Comparison of ENCODE assay signal across 15 cellular contexts in the genomic region with DNA sequence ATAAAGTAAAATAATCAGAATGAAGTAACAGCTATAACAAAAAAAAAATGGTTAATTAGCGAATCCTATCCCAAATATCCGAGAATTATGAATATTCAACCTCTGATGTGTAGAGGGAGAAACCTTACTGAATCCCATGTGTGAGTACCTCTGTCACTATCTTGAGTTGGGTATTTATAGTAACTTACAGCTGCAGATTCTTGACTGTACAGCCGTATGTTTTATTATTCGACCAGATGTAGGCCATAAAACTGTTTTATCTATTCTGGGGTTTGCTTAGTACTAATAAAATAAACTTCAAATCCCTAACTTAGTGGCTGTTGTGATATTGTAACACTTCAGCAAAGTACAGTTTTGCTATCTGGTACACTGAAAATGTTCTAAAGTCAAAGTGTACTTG.
"Had no signal": no experiment of that assay in that cellular context is flagged by ENCODE, and none has a peak within 500 bp of the region (broad histone marks: within the 10 kb centered on the region; RNA-seq: fewer than 3 reads in every experiment).

No MANE protein-coding gene starts in this region.

- H3K9me3 ChIP-seq: esophagus squamous epithelium, heart left ventricle, ovary, testis, tibial nerve, upper lobe of right lung, vagina had no signal

- H3K4me3 ChIP-seq: esophagus squamous epithelium, heart left ventricle, ovary, testis, tibial nerve, upper lobe of right lung, vagina had no signal

- ATAC-seq: heart left ventricle; natural killer cell; right cardiac atrium; stimulated activated naive B cell treated with anti-CD40 and anti-IgM and Interleukin-4, amounts not matched to agents 10 μg/mL and 1 μg/mL and 100 μg/mL, for 72 hours; stimulated activated naive CD8-positive, alpha-beta T cell treated with anti-CD3 and anti-CD28 coated beads, Interleukin-15, amount 100 ng/mL, for 72 hours; upper lobe of right lung had no signal

- H3K27me3 ChIP-seq: ovary, testis, tibial nerve, upper lobe of right lung, vagina had no signal

- FAIRE-seq: frontal cortex had no signal

- DNase-seq: effector memory CD4-positive, alpha-beta T cell; esophagus squamous epithelium; heart left ventricle; natural killer cell; ovary; right cardiac atrium; stimulated activated CD4-positive, alpha-beta T cell treated with anti-CD3 and anti-CD28 coated beads, Interleukin-2, amount 100 ng/mL, for 24 hours; stimulated activated CD4-positive, alpha-beta T cell treated with anti-CD3 and anti-CD28 coated beads, Interleukin-4, amount 100 ng/mL, for 4 hours; stimulated activated naive B cell treated with anti-CD40 and anti-IgM and Interleukin-4, amounts not matched to agents 10 μg/mL and 1 μg/mL and 100 μg/mL, for 72 hours; stimulated activated naive CD8-positive, alpha-beta T cell treated with anti-CD3 and anti-CD28 coated beads, Interleukin-15, amount 100 ng/mL, for 72 hours; testis; upper lobe of right lung had no signal

- H3K36me3 ChIP-seq: esophagus squamous epithelium, heart left ventricle, ovary, tibial nerve, upper lobe of right lung, vagina had no signal

- H3K27ac ChIP-seq: esophagus squamous epithelium, heart left ventricle, ovary, testis, upper lobe of right lung, vagina had no signal

- H3K4me1 ChIP-seq: esophagus squamous epithelium, testis, tibial nerve, upper lobe of right lung, vagina had no signal
